ENCODE assay signal across 10 cellular contexts in genomic region chr19:29121684-29122083, GRCh38.
DNase-seq lines count a peak whose midpoint lies in the region; ATAC-seq and TF ChIP-seq lines count a peak whose summit lies in the region.
"Had no signal": no experiment of that assay in that cellular context is flagged by ENCODE, and none has a peak within 500 bp of the region (broad histone marks: within the 10 kb centered on the region; RNA-seq: fewer than 3 reads in every experiment).

No MANE protein-coding gene starts in this region.

- DNase-seq in stimulated activated CD4-positive, alpha-beta T cell treated with anti-CD3 and anti-CD28 coated beads, Interleukin-15, amount 100 ng/mL, for 24 hours: peak; percentile 10
- DNase-seq in stimulated activated CD4-positive, alpha-beta T cell treated with anti-CD3 and anti-CD28 coated beads, Interleukin-12 subunit alpha, Interleukin-12 subunit beta, amount 100 ng/mL, for 4 hours: no peak
- DNase-seq in PC-3: no peak
- peak; percentile 73 for DNase-seq in iPS-NIHi11 (ENCODE audit: low spot score)
- no peak for DNase-seq in RKO (ENCODE audit: low spot score)
- DNase-seq in colonic mucosa: no peak
- DNase-seq: activated CD4-positive, CD25-positive, alpha-beta regulatory T cell treated with anti-CD3 and anti-CD28 coated beads, Interleukin-2, amount 50 U/mL, for 72 hours; NCI-H446 treated with DMSO at 0.1 percent for 48 hours had no signal

- intact Hi-C loops in PC-3 (cut with micrococcal nuclease): no loop called here
- intact Hi-C loops in colonic mucosa (cut with DNase I): no loop called here

- TF ChIP-seq POLR2A in GM18505 (IDR thresholded peaks at IDR 0.05; ENCODE audit: borderline replicate concordance, extremely low read depth, insufficient read depth, insufficient read length): no peak

- POLR2A ChIA-PET in PC-3 (lab: Charles Lee; ENCODE audit: unreplicated experiment): no interaction called here

- H3K9me2 ChIP-seq in PC-3 (replicated peaks; ENCODE audit: low read length): no peaks in the 10 kb centered on the region

- H3K36me3 ChIP-seq in PC-3 (ENCODE audit: low read depth, low read length) (no peaks in the 10 kb centered on the region), colonic mucosa (no peaks in the 10 kb centered on the region)

- no peaks in the 10 kb centered on the region for H4K20me1 ChIP-seq in PC-3 (ENCODE audit: low read length)

- ATAC-seq in PC-3: no peak
- no peak for ATAC-seq in GM18505 (IDR thresholded peaks at IDR 0.05; ENCODE audit: unreplicated experiment)
- ATAC-seq in GM19035 (IDR thresholded peaks at IDR 0.05; ENCODE audit: unreplicated experiment): no peak

- no peaks in the 10 kb centered on the region for H3K79me2 ChIP-seq in PC-3 (ENCODE audit: low read length)

- H3K27ac ChIP-seq in PC-3 (ENCODE audit: low read length) (no peak overlapping the region), colonic mucosa (no peak overlapping the region)

- no TSS peak for BruUV-seq in PC-3 (replicated peaks; lab: Mats Ljungman, UMichigan)

- H3K4me3 ChIP-seq in PC-3 (ENCODE audit: low read length) (no peak overlapping the region), colonic mucosa (no peak overlapping the region)

- CTCF ChIA-PET in PC-3 (lab: Charles Lee): no interaction called here

- no peaks in the 10 kb centered on the region for H3K9me3 ChIP-seq in PC-3 (ENCODE audit: low read length)
- H3K9me3 ChIP-seq in colonic mucosa: no peaks in the 10 kb centered on the region

- no peak overlapping the region for H3K9ac ChIP-seq in PC-3 (ENCODE audit: low read length)
- H3K9ac ChIP-seq in colonic mucosa (ENCODE audit: low read depth in 2 of 2, low read length in 2 of 2): no peak overlapping the region

- H3K4me1 ChIP-seq in PC-3 (ENCODE audit: insufficient read depth, low read length) (no peaks in the 10 kb centered on the region), colonic mucosa (no peaks in the 10 kb centered on the region)

- H2AFZ ChIP-seq in PC-3 (ENCODE audit: low read length): no peak overlapping the region

- H3K27me3 ChIP-seq in PC-3 (ENCODE audit: low read length): no peaks in the 10 kb centered on the region
- no peaks in the 10 kb centered on the region for H3K27me3 ChIP-seq in colonic mucosa

- H3K4me2 ChIP-seq in PC-3 (ENCODE audit: low read length): no peak overlapping the region

- H3F3A ChIP-seq in PC-3 (ENCODE audit: low read length, unreplicated experiment): no peaks in the 10 kb centered on the region

- TF ChIP-seq CTCF in PC-3 (conservative IDR thresholded peaks at IDR 0.05; ENCODE audit: low read depth, low read length) (peak; percentile 16; the same call in 1 of the 2 replicates), colonic mucosa (IDR thresholded peaks at IDR 0.05) (no peak)

Comparison
In these comparisons a context has a peak if more than half of its experiments do, and no peak if none do; other contexts are left out.
1. DNase-seq: peak in stimulated activated CD4-positive, alpha-beta T cell treated with anti-CD3 and anti-CD28 coated beads, Interleukin-15, amount 100 ng/mL, for 24 hours (single experiment) and iPS-NIHi11 (single experiment); none in stimulated activated CD4-positive, alpha-beta T cell treated with anti-CD3 and anti-CD28 coated beads, Interleukin-12 subunit alpha, Interleukin-12 subunit beta, amount 100 ng/mL, for 4 hours (single experiment), PC-3 (single experiment), RKO (single experiment) and colonic mucosa (single experiment).